8 cellular contexts compared by ENCODE assay signal in genomic region chr16:1494129-1494640, GRCh38. TPM values are rescaled to one million over a fixed set of nuclear protein-coding genes. Genes with fewer than 3 reads are reported as not detected.
A peak's percentile ranks its signal among the peaks of the same experiment; 100 is the strongest.
DNase-seq lines count a peak whose midpoint lies in the region; ATAC-seq and TF ChIP-seq lines count a peak whose summit lies in the region.

No MANE protein-coding gene starts in this region.

- peak overlapping the region; percentile 3 for H4K12ac ChIP-seq in trophoblast cell (ENCODE audit: low read depth, low read length)

- no peak overlapping the region for H4K91ac ChIP-seq in trophoblast cell (ENCODE audit: low read depth, low read length)

- peak overlapping the region; percentile 14 for H3K4ac ChIP-seq in trophoblast cell (ENCODE audit: low read depth, low read length)

- H2AFZ ChIP-seq in trophoblast cell (ENCODE audit: insufficient read depth, low read length, poor library complexity), result peak overlapping the region; percentile 12

- peak; percentile 72 for TF ChIP-seq CTCF in BE2C (IDR thresholded peaks at IDR 0.05; ENCODE audit: low read depth, low read length)
- TF ChIP-seq CTCF in WI38 (IDR thresholded peaks at IDR 0.05; ENCODE audit: low read depth, low read length), result peak; percentile 52; the same call in 1 of the 2 replicates

- H3K4me3 ChIP-seq in BE2C (ENCODE audit: low read depth, low read length) (peak overlapping the region; percentile 85), WI38 (ENCODE audit: low read depth, low read length) (peak overlapping the region; percentile 86), trophoblast cell (ENCODE audit: low read depth, low read length) (peak overlapping the region; percentile 87)

- no peak overlapping the region for H2BK12ac ChIP-seq in trophoblast cell (ENCODE audit: low read length)

- no peak overlapping the region for H3K14ac ChIP-seq in trophoblast cell (ENCODE audit: low read length)

- no CpG with 5 or more reads among the region's 25 CpGs for WGBS in trophoblast cell (ENCODE audit: extremely low coverage, insufficient coverage, insufficient read length)

- no peak overlapping the region for H2BK120ac ChIP-seq in trophoblast cell (ENCODE audit: insufficient read depth, low read length, poor library complexity)

- peaks cover 37% of the 10 kb centered on the region for H3K36me3 ChIP-seq in BE2C
- peaks cover 41 to 45% of the 10 kb centered on the region in 2 experiments for H3K36me3 ChIP-seq in trophoblast cell (ENCODE audit: control insufficient read depth in 1 of 2, insufficient read depth in 2 of 2, low read length in 2 of 2)

- H3K79me2 ChIP-seq in trophoblast cell (ENCODE audit: control insufficient read depth, insufficient read depth, low read length, poor library complexity), result peaks cover 6% of the 10 kb centered on the region

- H3K79me1 ChIP-seq in trophoblast cell (ENCODE audit: low read length), result peaks cover 10% of the 10 kb centered on the region

- H4K8ac ChIP-seq in trophoblast cell (ENCODE audit: low read depth, low read length), result no peak overlapping the region

- H3K9ac ChIP-seq in trophoblast cell (ENCODE audit: low read length), result peak overlapping the region; percentile 77

- H3K27me3 ChIP-seq in BE2C (no peaks in the 10 kb centered on the region), trophoblast cell (ENCODE audit: insufficient read depth, low read length) (no peaks in the 10 kb centered on the region)

- no peak overlapping the region for H2BK5ac ChIP-seq in trophoblast cell (ENCODE audit: low read depth, low read length, poor library complexity)

- no peak overlapping the region for H3K23ac ChIP-seq in trophoblast cell (ENCODE audit: low read length)

- no peak overlapping the region for H3K27ac ChIP-seq in trophoblast cell (ENCODE audit: low read depth, low read length)

- ATAC-seq in HG03460 (IDR thresholded peaks at IDR 0.05; ENCODE audit: unreplicated experiment), result no peak
- no peak for ATAC-seq in activated CD4-positive, CD25-positive, alpha-beta regulatory T cell treated with anti-CD3 and anti-CD28 coated beads, Interleukin-2, amount 50 U/mL, for 24 hours

- peak overlapping the region; percentile 23 for H2AK5ac ChIP-seq in trophoblast cell (ENCODE audit: low read length)

- H3K4me2 ChIP-seq in trophoblast cell (ENCODE audit: low read length), result peak overlapping the region; percentile 99

- H3K18ac ChIP-seq in trophoblast cell (ENCODE audit: low read length), result peak overlapping the region; percentile 59

- no peaks in the 10 kb centered on the region for H3K9me3 ChIP-seq in BE2C
- no peaks in the 10 kb centered on the region for H3K9me3 ChIP-seq in trophoblast cell (ENCODE audit: insufficient read depth, low read depth, low read length)

- H3K4me1 ChIP-seq in BE2C (peaks cover 4% of the 10 kb centered on the region), trophoblast cell (ENCODE audit: control insufficient read depth in 1 of 2, insufficient read depth in 2 of 2, low read length in 2 of 2) (peaks cover 10 to 13% of the 10 kb centered on the region in 2 experiments)

- DNase-seq in BE2C (peak; percentile 84), HCEC 1CT (peak; percentile 67), glomerular visceral epithelial cell (ENCODE audit: extremely low spot score) (peak; percentile 53), trophoblast cell (peak; percentile 59 to 70)
- no peak for DNase-seq in stimulated activated CD4-positive, alpha-beta T cell treated with anti-CD3 and anti-CD28 coated beads, Interleukin-1b, Interleukin-23, amount 100 ng/mL, for 48 hours

RNA-seq across cellular contexts. Expression of gene TELO2, which starts 1.0 kb away (rescaled TPM):
- 110 TPM for polyA plus RNA-seq in BE2C (2012; ENCODE audit: insufficient read depth, insufficient read length, low read depth)
- polyA plus RNA-seq in trophoblast cell (2013), result 17.7 and 19.2 TPM in 2 replicates

RNA-seq across cellular contexts. Expression of gene PTX4, which starts 5.4 kb away (rescaled TPM):
- polyA plus RNA-seq in BE2C (2012; ENCODE audit: insufficient read depth, insufficient read length, low read depth), result not detected
- 0.04 TPM in 1 of 2 replicates, not detected in the other for polyA plus RNA-seq in trophoblast cell (2013)

RNA-seq across cellular contexts. Expression of gene CLCN7, which starts 19.4 kb away (rescaled TPM):
- 139 TPM for polyA plus RNA-seq in BE2C (2012; ENCODE audit: insufficient read depth, insufficient read length, low read depth)
- 41.9 and 46.1 TPM in 2 replicates for polyA plus RNA-seq in trophoblast cell (2013)

RNA-seq across cellular contexts. Expression of gene TMEM204, which starts 39.3 kb away (rescaled TPM):
- 21.0 TPM for polyA plus RNA-seq in BE2C (2012; ENCODE audit: insufficient read depth, insufficient read length, low read depth)
- 9.6 and 10.8 TPM in 2 replicates for polyA plus RNA-seq in trophoblast cell (2013)

RNA-seq across cellular contexts. Expression of gene CCDC154, which starts 49.8 kb away (rescaled TPM):
- polyA plus RNA-seq in BE2C (2012; ENCODE audit: insufficient read depth, insufficient read length, low read depth), result 1.4 TPM
- 0.14 and 0.23 TPM in 2 replicates for polyA plus RNA-seq in trophoblast cell (2013)
